ENCODE assay signal across 1 cellular context in the genomic region with DNA sequence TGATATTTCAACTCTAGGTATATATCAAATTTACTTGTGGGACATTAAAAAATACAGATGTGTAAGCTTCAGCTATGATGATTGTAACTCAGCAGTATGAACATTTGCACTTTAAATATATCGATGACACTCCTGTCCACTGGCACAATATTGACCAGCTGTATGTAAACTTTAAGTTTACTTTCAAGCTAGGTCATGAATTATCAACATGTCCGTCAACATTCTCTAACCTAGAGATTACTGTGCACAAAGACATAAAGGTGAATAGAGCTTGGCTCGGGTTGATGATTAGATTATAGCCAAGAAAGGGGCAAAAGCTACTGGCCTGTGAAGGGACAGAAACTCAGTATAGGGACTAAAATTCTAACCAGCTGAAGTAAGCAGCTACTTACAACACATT.
TF ChIP-seq lines count a peak whose summit lies in the region.

No MANE protein-coding gene starts in this region.

TF ChIP-seq in HepG2, 621 proteins besides CTCF, POLR2A, EP300 and RAD21 (continued from another document and continues in another):
- no peak for TF ChIP-seq MYPOP (CRISPR knock-in tag; IDR thresholded peaks at IDR 0.05)
- TF ChIP-seq NFYC (CRISPR knock-in tag; IDR thresholded peaks at IDR 0.05) = no peak
- no peak for TF ChIP-seq ADNP (CRISPR knock-in tag; IDR thresholded peaks at IDR 0.05)
- TF ChIP-seq ZNF687 (CRISPR knock-in tag; IDR thresholded peaks at IDR 0.05) = no peak
- TF ChIP-seq ZNF782 (CRISPR knock-in tag; IDR thresholded peaks at IDR 0.05; ENCODE audit: borderline replicate concordance) = no peak
- no peak for TF ChIP-seq ZBTB4 (CRISPR knock-in tag; IDR thresholded peaks at IDR 0.05; ENCODE audit: borderline replicate concordance)
- no peak for TF ChIP-seq ZNF558 (CRISPR knock-in tag; IDR thresholded peaks at IDR 0.05; ENCODE audit: borderline replicate concordance)
- no peak for TF ChIP-seq PAX8 (CRISPR knock-in tag; IDR thresholded peaks at IDR 0.05; ENCODE audit: borderline replicate concordance)
- TF ChIP-seq KDM1A (CRISPR knock-in tag; IDR thresholded peaks at IDR 0.05) = no peak
- TF ChIP-seq DDIT3 (CRISPR knock-in tag; IDR thresholded peaks at IDR 0.05) = no peak
- no peak for TF ChIP-seq SALL2 (CRISPR knock-in tag; IDR thresholded peaks at IDR 0.05)
- TF ChIP-seq TFAP4 (IDR thresholded peaks at IDR 0.05; ENCODE audit: borderline replicate concordance, low read depth) = peak; percentile 51; the same call in 1 of the 2 replicates
- TF ChIP-seq ZNF557 (CRISPR knock-in tag; IDR thresholded peaks at IDR 0.05) = no peak
- peak; percentile 30; the same call in 1 of the 2 replicates for TF ChIP-seq SAP130 (CRISPR knock-in tag; IDR thresholded peaks at IDR 0.05; ENCODE audit: low read depth)
- TF ChIP-seq SRSF9 (IDR thresholded peaks at IDR 0.05; ENCODE audit: borderline replicate concordance, insufficient read depth, low read depth, low read length, poor library complexity, severe bottlenecking) = no peak
- TF ChIP-seq, protein P1, sequence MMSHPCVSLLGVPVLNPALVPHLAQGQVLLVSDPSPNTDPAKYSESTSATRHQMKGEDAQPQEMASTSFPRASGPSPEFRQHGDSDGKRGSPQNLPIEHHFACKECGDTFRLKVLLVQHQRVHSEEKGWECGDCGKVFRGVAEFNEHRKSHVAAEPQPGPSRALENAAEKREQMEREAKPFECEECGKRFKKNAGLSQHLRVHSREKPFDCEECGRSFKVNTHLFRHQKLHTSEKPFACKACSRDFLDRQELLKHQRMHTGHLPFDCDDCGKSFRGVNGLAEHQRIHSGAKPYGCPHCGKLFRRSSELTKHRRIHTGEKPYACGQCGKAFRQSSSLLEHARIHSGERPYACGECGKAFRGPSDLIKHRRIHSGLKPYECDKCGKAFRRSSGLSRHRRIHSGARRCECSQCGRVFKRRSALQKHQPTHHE (CRISPR knock-in tag; IDR thresholded peaks at IDR 0.05; ENCODE audit: borderline replicate concordance) = no peak
- TF ChIP-seq ARID4A (CRISPR knock-in tag; IDR thresholded peaks at IDR 0.05; ENCODE audit: borderline replicate concordance) = no peak
- TF ChIP-seq ZNF3 (CRISPR knock-in tag; IDR thresholded peaks at IDR 0.05) = no peak
- no peak for TF ChIP-seq ARHGAP35 (CRISPR knock-in tag; IDR thresholded peaks at IDR 0.05; ENCODE audit: borderline replicate concordance)
- TF ChIP-seq MTA1 (CRISPR knock-in tag; IDR thresholded peaks at IDR 0.05; ENCODE audit: borderline replicate concordance) = no peak
- no peak for TF ChIP-seq GMEB2 (CRISPR knock-in tag; IDR thresholded peaks at IDR 0.05; ENCODE audit: low read depth)
- no peak for TF ChIP-seq ZFP41 (CRISPR knock-in tag; IDR thresholded peaks at IDR 0.05; ENCODE audit: borderline replicate concordance)
- no peak for TF ChIP-seq THAP11 (CRISPR knock-in tag; IDR thresholded peaks at IDR 0.05)
- TF ChIP-seq GTF3A (CRISPR knock-in tag; conservative IDR thresholded peaks at IDR 0.05) = no peak
- TF ChIP-seq ZNF234 (CRISPR knock-in tag; conservative IDR thresholded peaks at IDR 0.05) = no peak
- no peak for TF ChIP-seq ZFP36 (IDR thresholded peaks at IDR 0.05; ENCODE audit: borderline replicate concordance, low read depth, low read length, partially characterized antibody)
- TF ChIP-seq ZBTB3 (CRISPR knock-in tag; IDR thresholded peaks at IDR 0.05; ENCODE audit: borderline replicate concordance, low read depth) = no peak
- TF ChIP-seq ZNF598 (CRISPR knock-in tag; IDR thresholded peaks at IDR 0.05; ENCODE audit: borderline replicate concordance) = no peak
- TF ChIP-seq RORA (CRISPR knock-in tag; IDR thresholded peaks at IDR 0.05) = no peak
- no peak for TF ChIP-seq ZNF850 (CRISPR knock-in tag; conservative IDR thresholded peaks at IDR 0.05)
- TF ChIP-seq ZNF839 (CRISPR knock-in tag; IDR thresholded peaks at IDR 0.05; ENCODE audit: borderline replicate concordance) = no peak
- no peak for TF ChIP-seq ZNF562 (CRISPR knock-in tag; IDR thresholded peaks at IDR 0.05; ENCODE audit: borderline replicate concordance)
- TF ChIP-seq, protein P2, sequence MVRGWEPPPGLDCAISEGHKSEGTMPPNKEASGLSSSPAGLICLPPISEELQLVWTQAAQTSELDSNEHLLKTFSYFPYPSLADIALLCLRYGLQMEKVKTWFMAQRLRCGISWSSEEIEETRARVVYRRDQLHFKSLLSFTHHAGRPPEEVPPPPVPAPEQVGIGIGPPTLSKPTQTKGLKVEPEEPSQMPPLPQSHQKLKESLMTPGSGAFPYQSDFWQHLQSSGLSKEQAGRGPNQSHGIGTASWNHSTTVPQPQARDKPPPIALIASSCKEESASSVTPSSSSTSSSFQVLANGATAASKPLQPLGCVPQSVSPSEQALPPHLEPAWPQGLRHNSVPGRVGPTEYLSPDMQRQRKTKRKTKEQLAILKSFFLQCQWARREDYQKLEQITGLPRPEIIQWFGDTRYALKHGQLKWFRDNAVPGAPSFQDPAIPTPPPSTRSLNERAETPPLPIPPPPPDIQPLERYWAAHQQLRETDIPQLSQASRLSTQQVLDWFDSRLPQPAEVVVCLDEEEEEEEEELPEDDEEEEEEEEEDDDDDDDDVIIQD (CRISPR knock-in tag; IDR thresholded peaks at IDR 0.05; ENCODE audit: low read depth) = peak; percentile 46; the same call in 1 of the 2 replicates
- no peak for TF ChIP-seq ZNF12 (CRISPR knock-in tag; IDR thresholded peaks at IDR 0.05)
- TF ChIP-seq, protein P3, sequence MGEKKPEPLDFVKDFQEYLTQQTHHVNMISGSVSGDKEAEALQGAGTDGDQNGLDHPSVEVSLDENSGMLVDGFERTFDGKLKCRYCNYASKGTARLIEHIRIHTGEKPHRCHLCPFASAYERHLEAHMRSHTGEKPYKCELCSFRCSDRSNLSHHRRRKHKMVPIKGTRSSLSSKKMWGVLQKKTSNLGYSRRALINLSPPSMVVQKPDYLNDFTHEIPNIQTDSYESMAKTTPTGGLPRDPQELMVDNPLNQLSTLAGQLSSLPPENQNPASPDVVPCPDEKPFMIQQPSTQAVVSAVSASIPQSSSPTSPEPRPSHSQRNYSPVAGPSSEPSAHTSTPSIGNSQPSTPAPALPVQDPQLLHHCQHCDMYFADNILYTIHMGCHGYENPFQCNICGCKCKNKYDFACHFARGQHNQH (CRISPR knock-in tag; IDR thresholded peaks at IDR 0.05) = no peak
- peak; percentile 16; the same call in 1 of the 2 replicates for TF ChIP-seq SOX5 (CRISPR knock-in tag; IDR thresholded peaks at IDR 0.05; ENCODE audit: borderline replicate concordance)
- no peak for TF ChIP-seq NONO (IDR thresholded peaks at IDR 0.05)
- no peak for TF ChIP-seq NONO (CRISPR knock-in tag; conservative IDR thresholded peaks at IDR 0.05)
- no peak for TF ChIP-seq HNRNPH1 (optimal IDR thresholded peaks at IDR 0.05; ENCODE audit: low read depth, low read length)
- TF ChIP-seq NR1H2 (CRISPR knock-in tag; IDR thresholded peaks at IDR 0.05; ENCODE audit: borderline replicate concordance, low read depth) = no peak
